8 cellular contexts compared by ENCODE assay signal in the genomic region with DNA sequence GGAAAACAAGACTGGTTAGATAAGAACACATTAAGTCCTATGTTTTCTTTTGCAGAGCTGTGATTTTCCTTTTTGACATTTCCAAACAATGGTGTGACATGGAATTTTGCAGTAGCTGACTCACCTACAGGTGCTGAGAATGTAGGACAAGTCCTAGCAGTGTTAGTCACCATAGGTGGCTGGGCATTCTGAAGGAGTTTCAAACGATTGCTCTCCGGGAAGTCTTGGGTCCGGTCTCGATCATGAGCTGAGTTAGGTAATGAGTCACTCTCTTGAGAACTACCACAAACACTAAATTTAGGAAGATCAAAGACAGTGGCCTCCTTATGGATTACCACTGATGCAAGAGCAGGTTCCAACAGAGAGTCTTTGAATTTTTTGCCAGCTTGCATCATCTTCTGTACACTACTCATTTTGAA. TPM values are rescaled to one million over a fixed set of nuclear protein-coding genes. Genes with fewer than 3 reads are reported as not detected.
DNase-seq lines count a peak whose midpoint lies in the region; ATAC-seq and TF ChIP-seq lines count a peak whose summit lies in the region.

No MANE protein-coding gene starts in this region.

- H3K27ac ChIP-seq in uterus: no peak overlapping the region

- no peak for TF ChIP-seq POLR2A in uterus (IDR thresholded peaks at IDR 0.05)

- peak; percentile 57; the same call in 1 of the 2 replicates for TF ChIP-seq EP300 in Ishikawa (IDR thresholded peaks at IDR 0.05; ENCODE audit: borderline replicate concordance)

- no peak for TF ChIP-seq CTCF in AG09309 (IDR thresholded peaks at IDR 0.05; ENCODE audit: control insufficient read depth, insufficient read depth, low read depth, low read length, missing control alignments)
- no peak for TF ChIP-seq CTCF in uterus (IDR thresholded peaks at IDR 0.05)

- ATAC-seq in GM21360 (IDR thresholded peaks at IDR 0.05; ENCODE audit: unreplicated experiment): peak; percentile 47
- no peak for ATAC-seq in HG03354 (IDR thresholded peaks at IDR 0.05; ENCODE audit: poor library complexity, severe bottlenecking, unreplicated experiment)
- no peak for ATAC-seq in HG02642 (IDR thresholded peaks at IDR 0.05; ENCODE audit: poor library complexity, unreplicated experiment)
- no peak for ATAC-seq in HG02938 (IDR thresholded peaks at IDR 0.05; ENCODE audit: unreplicated experiment)

- no peaks in the 10 kb centered on the region for H3K4me1 ChIP-seq in uterus

- no peak overlapping the region for H3K4me3 ChIP-seq in AG09309 (ENCODE audit: control insufficient read depth, low read depth, low read length)
- H3K4me3 ChIP-seq in uterus: no peak overlapping the region

- no peak for TF ChIP-seq RAD21 in Ishikawa (IDR thresholded peaks at IDR 0.05; ENCODE audit: low read depth)

- H3K27me3 ChIP-seq in uterus: no peaks in the 10 kb centered on the region

- no peaks in the 10 kb centered on the region for H3K36me3 ChIP-seq in uterus

- intact Hi-C loops in uterus (cut with DNase I; ENCODE audit: low total_unique reads): no loop called here

- H3K9me3 ChIP-seq in uterus: no peaks in the 10 kb centered on the region

- DNase-seq in AG09309 (ENCODE audit: low read depth) (peak; percentile 53), dermis microvascular lymphatic vessel endothelial cell (ENCODE audit: low read depth in 2 of 2) (peak; percentile 39 to 95), uterus (no peak)

TF ChIP-seq in Ishikawa, 13 proteins besides CTCF, POLR2A, EP300 and RAD21:
- TF ChIP-seq CEBPB (IDR thresholded peaks at IDR 0.05) (peak; percentile 73), CREB1 (IDR thresholded peaks at IDR 0.05; ENCODE audit: low read depth) (no peak), USF1 (IDR thresholded peaks at IDR 0.05) (no peak), TCF12 (IDR thresholded peaks at IDR 0.05; ENCODE audit: low read depth) (peak; percentile 74; the same call in 1 of the 2 replicates), FOXM1 (IDR thresholded peaks at IDR 0.05; ENCODE audit: borderline replicate concordance, low read depth) (peak; percentile 26; the same call in 1 of the 2 replicates), EGR1 (IDR thresholded peaks at IDR 0.05) (no peak), NFIC (IDR thresholded peaks at IDR 0.05) (peak; percentile 63), YY1 (IDR thresholded peaks at IDR 0.05; ENCODE audit: low read depth) (no peak), REST (IDR thresholded peaks at IDR 0.05; ENCODE audit: low read depth) (no peak), ZBTB7A (IDR thresholded peaks at IDR 0.05; ENCODE audit: low read depth) (no peak), TAF1 (IDR thresholded peaks at IDR 0.05; ENCODE audit: low read depth) (no peak), TEAD4 (IDR thresholded peaks at IDR 0.05) (peak; percentile 58)
- TF ChIP-seq, protein P1, sequence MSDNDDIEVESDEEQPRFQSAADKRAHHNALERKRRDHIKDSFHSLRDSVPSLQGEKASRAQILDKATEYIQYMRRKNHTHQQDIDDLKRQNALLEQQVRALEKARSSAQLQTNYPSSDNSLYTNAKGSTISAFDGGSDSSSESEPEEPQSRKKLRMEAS (IDR thresholded peaks at IDR 0.05): peak; percentile 31; the same call in 1 of the 2 replicates

RNA-seq across cellular contexts. Expression of gene FIGNL1, which starts 3.6 kb away (rescaled TPM):
- total RNA-seq in dermis microvascular lymphatic vessel endothelial cell (18.3 and 19.0 TPM in 2 replicates), uterus (10 to 100 TPM; 14.2 to 48.2 (median 16.4) TPM)

Comparison
In these comparisons a context has a peak if more than half of its experiments do, and no peak if none do; other contexts are left out.
1. DNase-seq: peak in AG09309 (single experiment) and dermis microvascular lymphatic vessel endothelial cell (2 of 2); none in uterus (0 of 2).